8 cellular contexts compared by ENCODE assay signal in genomic region chr4:147617173-147617840, GRCh38. TPM values are rescaled to one million over a fixed set of nuclear protein-coding genes. Genes with fewer than 3 reads are reported as not detected.
DNase-seq lines count a peak whose midpoint lies in the region; TF ChIP-seq lines count a peak whose summit lies in the region.

Gene TMEM184C, plus strand, starts transcription at chr4:147617397. Its CDS starts 560 bp downstream, at chr4:147617957.

- H3K27ac ChIP-seq in subcutaneous abdominal adipose tissue (ENCODE audit: low read depth, low read length) = peak within 1 kb of the TSS; percentile 77

- H3K36me3 ChIP-seq in neuron (ENCODE audit: insufficient read depth, low read length) (peaks cover 9% of the 10 kb centered on the region), subcutaneous abdominal adipose tissue (ENCODE audit: control insufficient read depth in 5 of 5, insufficient read depth in 5 of 5, low read length in 5 of 5) (peaks cover 0 to 3% (median 0%) of the 10 kb centered on the region in 5 donors)

- H3K4me3 ChIP-seq in neuron (ENCODE audit: low read length) = peak within 1 kb of the TSS; percentile 77
- H3K4me3 ChIP-seq in subcutaneous abdominal adipose tissue (ENCODE audit: low read depth in 1 of 5, low read length in 5 of 5) = peak within 1 kb of the TSS; percentile 79 to 100 (median 97)

- CTCF ChIA-PET in HEK293T (lab: Yijun Ruan, JAX) = interaction anchor here (0.8 to 2.6 kb wide), 7 partner anchors 10 to 598 kb away, joined by 3 to 23 read pairs (median 3); partner anchors contain the start of gene PRMT9

- DNase-seq in GF-D8 (lab: John Stamatoyannopoulos, UW) (peak; percentile 91), HEK293T (ENCODE audit: extremely low spot score) (peak; percentile 94), MV-4-11 (lab: John Stamatoyannopoulos, UW) (peak; percentile 96), SK-MEL-5 (ENCODE audit: low read depth, low spot score) (peak; percentile 94), foreskin melanocyte (peak; percentile 89)
- peak; percentile 99 for DNase-seq in activated naive CD4-positive, alpha-beta T cell treated with Interleukin-2 at 50 U/mL for 16 hours

- H3K27me3 ChIP-seq in neuron (ENCODE audit: insufficient read depth, low read length) = no peaks in the 10 kb centered on the region
- no peaks in the 10 kb centered on the region for H3K27me3 ChIP-seq in subcutaneous abdominal adipose tissue (ENCODE audit: control insufficient read depth in 5 of 5, insufficient read depth in 4 of 5, low read length in 5 of 5)

- H3K9me3 ChIP-seq in neuron (ENCODE audit: low read length) (no peaks in the 10 kb centered on the region), subcutaneous abdominal adipose tissue (ENCODE audit: control insufficient read depth in 5 of 5, low read length in 5 of 5) (no peaks in the 10 kb centered on the region)

- in situ Hi-C loops in SK-MEL-5 (cut with HindIII; ENCODE audit: low pct_unique_long_range_greater_than_20kb, low sequenced_read_pairs) = no loop called here

- POLR2A ChIA-PET in HEK293T (lab: Yijun Ruan, JAX) = interaction anchor here (0.5 to 3.6 kb wide), 28 partner anchors 9 to 672 kb away, joined by 3 to 42 read pairs (median 4); partner anchors contain the start of genes ARHGAP10, PRMT9 and TTC29

- peaks cover 18% of the 10 kb centered on the region for H3K4me1 ChIP-seq in neuron (ENCODE audit: insufficient read depth, low read length)
- peaks cover 2 to 38% (median 33%) of the 10 kb centered on the region in 5 donors for H3K4me1 ChIP-seq in subcutaneous abdominal adipose tissue (ENCODE audit: control insufficient read depth in 5 of 5, insufficient read depth in 5 of 5, low read length in 5 of 5)

- peak within 1 kb of the TSS; percentile 79 to 100 (median 93) for H3K9ac ChIP-seq in subcutaneous abdominal adipose tissue (ENCODE audit: low read length in 5 of 5)

- peak within 1 kb of the TSS; percentile 83 for H2AFZ ChIP-seq in neuron (ENCODE audit: low read depth, low read length)

TF ChIP-seq in HEK293T, 16 proteins besides CTCF, POLR2A, EP300 and RAD21:
- peak; percentile 74 for TF ChIP-seq L3MBTL2 (conservative IDR thresholded peaks at IDR 0.05)
- TF ChIP-seq FOXK2 (IDR thresholded peaks at IDR 0.05) = no peak
- TF ChIP-seq SP1 (IDR thresholded peaks at IDR 0.05) = no peak

RNA-seq across cellular contexts. Expression of gene TMEM184C, which starts in this region (rescaled TPM):
- total RNA-seq in SK-MEL-5 (2014; rRNA removed; shearing (Covaris generic)) = 26.3 and 31.0 TPM in 2 replicates
- polyA plus RNA-seq in SK-MEL-5 (2015; cell fraction: cytosol; rRNA removed) = 18.0 and 19.4 TPM in 2 replicates
- polyA plus RNA-seq in SK-MEL-5 (2015; cell fraction: nucleus; rRNA removed) = 7.3 and 7.5 TPM in 2 replicates

Comparison
In these comparisons a context has a peak if more than half of its experiments do, and no peak if none do; other contexts are left out.
1. Peak in every context shown above with its lines: DNase-seq, H3K4me3 ChIP-seq and H3K27ac ChIP-seq.